ENCODE assay signal across 21 cellular contexts in the genomic region with DNA sequence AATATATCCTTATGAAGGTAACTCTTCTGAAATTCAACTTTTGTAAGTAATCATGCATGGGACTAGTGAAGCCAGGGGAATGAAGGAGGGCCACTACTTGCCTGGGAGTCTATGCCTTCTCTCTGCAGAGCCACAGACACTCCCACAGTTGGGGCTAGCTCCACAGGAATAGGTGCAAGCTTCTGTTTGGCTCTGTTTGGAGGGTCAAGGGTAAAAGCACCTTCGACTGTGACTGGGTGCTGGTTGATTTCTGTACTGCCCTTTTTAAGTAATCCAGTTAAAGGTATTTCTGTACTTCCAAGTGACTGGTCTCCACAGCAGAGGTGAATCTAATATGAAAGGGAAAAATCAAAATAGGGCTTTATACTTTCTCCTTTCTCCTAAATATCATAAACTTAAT.
"Had no signal": no experiment of that assay in that cellular context is flagged by ENCODE, and none has a peak within 500 bp of the region (broad histone marks: within the 10 kb centered on the region; RNA-seq: fewer than 3 reads in every experiment).

No MANE protein-coding gene starts in this region.

- H3K4me3 ChIP-seq: MG63 had no signal

- H3K4me2 ChIP-seq: SK-N-SH had no signal

- H3K9me3 Mint-ChIP-seq: IgD-negative memory B cell had no signal

- H3K4me1 Mint-ChIP-seq: IgD-negative memory B cell had no signal

- DNase-seq: KBM-7, MG63, NCI-H1092, NCI-H1105 treated with DMSO at 0.1 percent for 48 hours, NCI-H1417 treated with DMSO at 0.1 percent for 48 hours, NCI-H146, NCI-H1694 treated with DMSO at 0.1 percent for 48 hours, NCI-H1930, NCI-H2081, NCI-H2107, NCI-H2227 treated with DMSO at 0.1 percent for 48 hours, NCI-H524, NCI-H69, NCI-H774, PC-3, SHP77, SK-N-SH had no signal

- H3K27me3 Mint-ChIP-seq: IgD-negative memory B cell had no signal

- H3K9ac ChIP-seq: SK-N-SH had no signal

- H3K27ac Mint-ChIP-seq: IgD-negative memory B cell had no signal

- ATAC-seq: Panc1, PC-3 had no signal

- H3K9me3 ChIP-seq: MG63, SK-N-SH had no signal

- H3K27me3 ChIP-seq: MG63 had no signal

- H3K27ac ChIP-seq: HL-60, RWPE1 had no signal

- H3K4me3 Mint-ChIP-seq: IgD-negative memory B cell had no signal
